In the genomic region with DNA sequence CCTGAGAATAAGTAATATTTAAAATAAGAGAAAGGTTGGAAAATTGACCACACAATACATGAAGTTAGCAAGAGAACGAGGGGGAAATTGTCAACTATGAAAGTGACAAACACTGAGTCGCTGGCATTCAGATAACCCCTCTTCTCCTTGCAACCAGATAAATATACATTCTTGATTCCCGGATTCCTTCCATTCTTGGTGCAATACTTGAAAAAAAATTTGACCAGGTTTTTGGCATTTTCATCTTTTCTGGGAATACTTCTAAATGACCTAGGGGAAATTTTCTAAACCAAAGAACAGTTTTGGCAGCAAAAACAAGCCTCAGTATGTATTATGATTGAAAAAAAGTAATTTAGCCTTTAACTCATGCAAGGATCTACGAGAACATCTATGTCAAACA, we compare ENCODE assay signal across 25 cellular contexts.
DNase-seq lines count a peak whose midpoint lies in the region; ATAC-seq, FAIRE-seq and TF ChIP-seq lines count a peak whose summit lies in the region.
"Had no signal": no experiment of that assay in that cellular context is flagged by ENCODE, and none has a peak within 500 bp of the region (broad histone marks: within the 10 kb centered on the region; RNA-seq: fewer than 3 reads in every experiment).

No MANE protein-coding gene starts in this region.

- intact Hi-C loops in IMR-90 (cut with micrococcal nuclease), result loop anchor here (5.0 kb wide), 1 partner anchor 212 kb away; no protein-coding TSS in a partner anchor
- intact Hi-C loops in thyroid gland (cut with DNase I), result no loop called here

- H3K23ac ChIP-seq in IMR-90 (ENCODE audit: low read depth, low read length), result peak overlapping the region; percentile 66; the same call in 1 of the 2 replicates

- H4K8ac ChIP-seq in IMR-90 (ENCODE audit: low read depth in 2 of 2, low read length in 2 of 2), result peak overlapping the region; percentile 88 to 97

- H3K4me3 Mint-ChIP-seq in activated naive CD8-positive, alpha-beta T cell treated with anti-CD3 and anti-CD28 coated beads for 36 hours, result no peak overlapping the region
- H3K4me3 Mint-ChIP-seq: activated T-cell treated with anti-CD3 and anti-CD28 coated beads, Interleukin-2, amount 50 U/mL, for 72 hours; brain; CD4-positive, alpha-beta memory T cell; naive B cell; stimulated activated naive B cell treated with anti-CD40 and anti-IgM and Interleukin-4, amounts not matched to agents 10 μg/mL and 1 μg/mL and 100 μg/mL, for 72 hours; T-helper 1 cell treated with Interleukin-12 subunit alpha and Interleukin-12 subunit beta and Interleukin-4 antibody, amounts not matched to agents 30 μg/mL and 1 μg/mL, for 36 hours; type B pancreatic cell had no signal

- peak overlapping the region; percentile 90 for H2BK20ac ChIP-seq in IMR-90 (ENCODE audit: low read depth, low read length)

- H2BK5ac ChIP-seq in IMR-90 (ENCODE audit: low read depth, low read length, poor library complexity, severe bottlenecking), result peak overlapping the region; percentile 98

- no peaks in the 10 kb centered on the region for H3K9me3 Mint-ChIP-seq in activated naive CD8-positive, alpha-beta T cell treated with anti-CD3 and anti-CD28 coated beads for 36 hours
- H3K9me3 Mint-ChIP-seq: activated T-cell treated with anti-CD3 and anti-CD28 coated beads, Interleukin-2, amount 50 U/mL, for 72 hours; brain; naive B cell; stimulated activated naive B cell treated with anti-CD40 and anti-IgM and Interleukin-4, amounts not matched to agents 10 μg/mL and 1 μg/mL and 100 μg/mL, for 72 hours; T-helper 1 cell treated with Interleukin-12 subunit alpha and Interleukin-12 subunit beta and Interleukin-4 antibody, amounts not matched to agents 30 μg/mL and 1 μg/mL, for 36 hours; type B pancreatic cell had no signal

- H2BK120ac ChIP-seq in IMR-90 (ENCODE audit: low read depth, low read length), result peak overlapping the region; percentile 89; the same call in 1 of the 2 replicates

- POLR2A ChIA-PET in A549 (lab: Yijun Ruan, JAX) (interaction anchor here (0.7 to 2.0 kb wide), 11 partner anchors 11 to 478 kb away, joined by 3 to 13 read pairs (median 3); a partner anchor contains a TSS), IMR-90 (lab: Charles Lee; ENCODE audit: unreplicated experiment) (interaction anchor here (0.9 kb wide), 1 partner anchor 10 kb away, joined by 3 read pairs; no protein-coding TSS in a partner anchor), HEK293T (lab: Yijun Ruan, JAX) (no interaction called here)

- peak overlapping the region; percentile 84 for H3K56ac ChIP-seq in IMR-90 (ENCODE audit: extremely low read depth, insufficient read depth, low read length)

- peak overlapping the region; percentile 76 for H4K91ac ChIP-seq in IMR-90 (ENCODE audit: insufficient read depth, low read depth, low read length)

- BruUV-seq in IMR-90 (replicated peaks; lab: Mats Ljungman, UMichigan), result no TSS peak

- ATAC-seq in A549 (peak in 1 of 2 experiments; percentile 35; a peak in 3 of 6 replicates), IMR-90 (ENCODE audit: low read depth) (no peak)
- ATAC-seq: activated T-cell treated with anti-CD3 and anti-CD28 coated beads, Interleukin-2, amount 50 U/mL, for 72 hours; K562; stimulated activated naive B cell treated with anti-CD40 and anti-IgM and Interleukin-4, amounts not matched to agents 10 μg/mL and 1 μg/mL and 100 μg/mL, for 72 hours had no signal

- H3K27me3 ChIP-seq in IMR-90 (ENCODE audit: control insufficient read depth, insufficient read depth, low read length), result no peaks in the 10 kb centered on the region
- no peaks in the 10 kb centered on the region for H3K27me3 ChIP-seq in brain microvascular endothelial cell (replicated peaks)
- H3K27me3 ChIP-seq in neuron (ENCODE audit: insufficient read depth, low read length), result no peaks in the 10 kb centered on the region
- H3K27me3 ChIP-seq in thyroid gland, result no peaks in the 10 kb centered on the region

- H3K9me3 ChIP-seq in A549 (no peaks in the 10 kb centered on the region), IMR-90 (ENCODE audit: control insufficient read depth, insufficient read depth, low read length) (no peaks in the 10 kb centered on the region), neuron (ENCODE audit: low read length) (no peaks in the 10 kb centered on the region), thyroid gland (no peaks in the 10 kb centered on the region)

- TF ChIP-seq EP300 in A549 (IDR thresholded peaks at IDR 0.05), result no peak

- H2AK5ac ChIP-seq in IMR-90 (ENCODE audit: low read depth, low read length), result peak overlapping the region; percentile 71; the same call in 1 of the 2 replicates

- H4K20me1 ChIP-seq in IMR-90 (ENCODE audit: insufficient read depth, low read length), result no peaks in the 10 kb centered on the region

- in situ Hi-C loops in IMR-90 (cut with MboI; ENCODE audit: low sequenced_read_pairs), result no loop called here
- in situ Hi-C loops in brain microvascular endothelial cell (cut with HindIII; ENCODE audit: low pct_ligation_motif_present, low sequenced_read_pairs), result no loop called here

- H3K18ac ChIP-seq in IMR-90 (ENCODE audit: low read depth, low read length), result peak overlapping the region; percentile 95

- H3K4me1 Mint-ChIP-seq in activated naive CD8-positive, alpha-beta T cell treated with anti-CD3 and anti-CD28 coated beads for 36 hours, result no peaks in the 10 kb centered on the region
- H3K4me1 Mint-ChIP-seq: CD4-positive, alpha-beta memory T cell had no signal

- TF ChIP-seq RAD21 in A549 (conservative IDR thresholded peaks at IDR 0.05 in 1 of 2, IDR thresholded peaks at IDR 0.05 in 1 of 2) (no peak), IMR-90 (IDR thresholded peaks at IDR 0.05; ENCODE audit: low read length) (no peak)

- TF ChIP-seq CTCF in A549 (IDR thresholded peaks at IDR 0.05) (no peak), IMR-90 (conservative IDR thresholded peaks at IDR 0.05; ENCODE audit: low read depth, low read length) (no peak), brain microvascular endothelial cell (IDR thresholded peaks at IDR 0.05; ENCODE audit: low read depth, low read length, missing control alignments) (no peak), thyroid gland (IDR thresholded peaks at IDR 0.05) (no peak)

- 10% methylated on average over 4 of the region's 4 CpGs for WGBS in A549 (ENCODE audit: missing lambda C conversion rate)
- no CpG with 5 or more reads among the region's 4 CpGs for WGBS in IMR-90 (ENCODE audit: extremely low coverage in 2 of 2, insufficient read length in 1 of 2), 2 experiments
- 83 to 90% methylated on average over 4 of the region's 4 CpGs for WGBS in thyroid gland, 2 donors

- peaks cover 26 to 43% of the 10 kb centered on the region in 2 experiments for H3K79me1 ChIP-seq in IMR-90 (ENCODE audit: low read depth in 1 of 2, low read length in 2 of 2)

- H3K4me2 ChIP-seq in A549, result peak overlapping the region; percentile 79
- peak overlapping the region; percentile 68 for H3K4me2 ChIP-seq in IMR-90 (ENCODE audit: low read depth, low read length)

- peaks cover 10% of the 10 kb centered on the region for H3K9me1 ChIP-seq in IMR-90 (ENCODE audit: insufficient read depth, low read length)

- peak overlapping the region; percentile 58; the same call in 1 of the 2 replicates for H3K9ac ChIP-seq in IMR-90 (ENCODE audit: low read depth, low read length)

- H3K27ac ChIP-seq in A549 (peak overlapping the region; percentile 91 to 92), IMR-90 (ENCODE audit: insufficient read depth, low read length) (peak overlapping the region; percentile 72), brain microvascular endothelial cell (peak overlapping the region; percentile 98), thyroid gland (no peak overlapping the region)

- peak in 1 of 2 experiments; percentile 52 for DNase-seq in A549 (ENCODE audit: low read depth in 1 of 2, low spot score in 1 of 2)
- peak; percentile 55 for DNase-seq in IMR-90
- no peak for DNase-seq in brain microvascular endothelial cell
- no peak for DNase-seq in thyroid gland
- no peak for DNase-seq in activated naive CD8-positive, alpha-beta T cell treated with anti-CD3 and anti-CD28 coated beads for 36 hours
- no peak for DNase-seq in HEK293T (ENCODE audit: extremely low spot score)
- DNase-seq in NCI-H1930 (lab: John Stamatoyannopoulos, UW), result no peak
- DNase-seq: activated CD4-positive, alpha-beta T cell treated with anti-CD3 and anti-CD28 coated beads, Interleukin-2, amount 50 U/mL, for 48 hours; activated CD4-positive, CD25-positive, alpha-beta regulatory T cell treated with anti-CD3 and anti-CD28 coated beads, Interleukin-2, amount 50 U/mL, for 72 hours; activated T-cell treated with anti-CD3 and anti-CD28 coated beads, Interleukin-2, amount 50 U/mL, for 72 hours; CD4-positive, alpha-beta memory T cell; naive B cell; NCI-H1092; NCI-H1694; NCI-H2171; stimulated activated naive B cell treated with anti-CD40 and anti-IgM and Interleukin-4, amounts not matched to agents 10 μg/mL and 1 μg/mL and 100 μg/mL, for 72 hours; substantia nigra had no signal

- H2AK9ac ChIP-seq in IMR-90 (replicated peaks; ENCODE audit: low read depth, low read length, poor library complexity), result no peak overlapping the region

- H3K27ac Mint-ChIP-seq in activated naive CD8-positive, alpha-beta T cell treated with anti-CD3 and anti-CD28 coated beads for 36 hours, result no peak overlapping the region
- H3K27ac Mint-ChIP-seq: activated T-cell treated with anti-CD3 and anti-CD28 coated beads, Interleukin-2, amount 50 U/mL, for 72 hours; naive B cell; stimulated activated naive B cell treated with anti-CD40 and anti-IgM and Interleukin-4, amounts not matched to agents 10 μg/mL and 1 μg/mL and 100 μg/mL, for 72 hours; T-helper 1 cell treated with Interleukin-12 subunit alpha and Interleukin-12 subunit beta and Interleukin-4 antibody, amounts not matched to agents 30 μg/mL and 1 μg/mL, for 36 hours; type B pancreatic cell had no signal

- no peaks in the 10 kb centered on the region for H3K27me3 Mint-ChIP-seq in activated naive CD8-positive, alpha-beta T cell treated with anti-CD3 and anti-CD28 coated beads for 36 hours
- H3K27me3 Mint-ChIP-seq: naive B cell; stimulated activated naive B cell treated with anti-CD40 and anti-IgM and Interleukin-4, amounts not matched to agents 10 μg/mL and 1 μg/mL and 100 μg/mL, for 72 hours; type B pancreatic cell had no signal

- H3K4me3 ChIP-seq in A549 (peak overlapping the region; percentile 13; the same call in 2 of the 3 replicates), IMR-90 (ENCODE audit: insufficient read depth, low read depth, low read length) (no peak overlapping the region), brain microvascular endothelial cell (ENCODE audit: low read depth, low read length) (no peak overlapping the region), neuron (ENCODE audit: low read length) (no peak overlapping the region), thyroid gland (replicated peaks in 1 of 3) (no peak overlapping the region)
- H3K4me3 ChIP-seq: K562 had no signal

- no peak overlapping the region for H2AFZ ChIP-seq in IMR-90 (replicated peaks; ENCODE audit: low read length, poor library complexity)
- peak overlapping the region; percentile 63 for H2AFZ ChIP-seq in neuron (ENCODE audit: low read depth, low read length)

- FAIRE-seq in A549 (lab: Jason Lieb, UNC), result no peak
- FAIRE-seq: GM19239, H1, HTR-8/SVneo, K562 had no signal

- CTCF ChIA-PET in A549 (lab: Yijun Ruan, JAX) (interaction anchor here (0.9 to 1.5 kb wide), 3 partner anchors 15 to 480 kb away, joined by 3 to 4 read pairs (median 3); no protein-coding TSS in a partner anchor), IMR-90 (lab: Yijun Ruan, JAX) (interaction anchor here (1.0 kb wide), 1 partner anchor 11 kb away, joined by 4 read pairs; no protein-coding TSS in a partner anchor), HEK293T (lab: Yijun Ruan, JAX) (no interaction called here)

- H3K14ac ChIP-seq in IMR-90 (replicated peaks; ENCODE audit: low read depth, low read length), result peak overlapping the region; percentile 53

- H3K36me3 ChIP-seq in IMR-90 (ENCODE audit: control insufficient read depth, insufficient read depth, low read length), result peaks cover 1% of the 10 kb centered on the region; the same call in 1 of the 2 replicates
- no peaks in the 10 kb centered on the region for H3K36me3 ChIP-seq in brain microvascular endothelial cell (replicated peaks)
- no peaks in the 10 kb centered on the region for H3K36me3 ChIP-seq in neuron (ENCODE audit: insufficient read depth, low read length)
- no peaks in the 10 kb centered on the region for H3K36me3 ChIP-seq in thyroid gland

- H4K5ac ChIP-seq in IMR-90 (ENCODE audit: low read depth, low read length), result peak overlapping the region; percentile 70; the same call in 1 of the 2 replicates

- H3K4me1 ChIP-seq in A549 (peaks cover 68% of the 10 kb centered on the region), IMR-90 (ENCODE audit: control insufficient read depth, insufficient read depth, low read length) (peaks cover 21% of the 10 kb centered on the region), neuron (ENCODE audit: insufficient read depth, low read length) (peaks cover 7% of the 10 kb centered on the region), thyroid gland (peaks cover 0 to 13% of the 10 kb centered on the region in 2 donors)

- dilution Hi-C loops in IMR-90 (cut with HindIII; ENCODE audit: low sequenced_read_pairs, unreplicated experiment), result no loop called here

- no peaks in the 10 kb centered on the region for H3K36me3 Mint-ChIP-seq in activated naive CD8-positive, alpha-beta T cell treated with anti-CD3 and anti-CD28 coated beads for 36 hours
- H3K36me3 Mint-ChIP-seq: brain; CD4-positive, alpha-beta memory T cell; naive B cell; type B pancreatic cell had no signal

- peak overlapping the region; percentile 71; the same call in 1 of the 2 replicates for H3K4ac ChIP-seq in IMR-90 (ENCODE audit: low read depth, low read length)

- TF ChIP-seq POLR2A in A549 (IDR thresholded peaks at IDR 0.05; ENCODE audit: low read length), result no peak
- TF ChIP-seq POLR2A in IMR-90 (IDR thresholded peaks at IDR 0.05; ENCODE audit: low read depth, low read length), result no peak
- no peak for TF ChIP-seq POLR2A in thyroid gland (IDR thresholded peaks at IDR 0.05)

- H2BK15ac ChIP-seq in IMR-90 (ENCODE audit: low read depth, low read length), result no peak overlapping the region

Comparison
In these comparisons a context has a peak if more than half of its experiments do, and no peak if none do; other contexts are left out.
1. H3K27ac ChIP-seq: peak in A549 (2 of 2), IMR-90 (single experiment) and brain microvascular endothelial cell (single experiment); none in thyroid gland (0 of 3).